1 cellular context compared by ENCODE assay signal in genomic region chr19:30448386-30449130, GRCh38.
TF ChIP-seq lines count a peak whose summit lies in the region.

No MANE protein-coding gene starts in this region.

TF ChIP-seq in GM23338, 12 proteins besides CTCF, POLR2A, EP300 and RAD21 (continued from another document):
- no peak for TF ChIP-seq ZNF462 (CRISPR knock-in tag; IDR thresholded peaks at IDR 0.05)
- TF ChIP-seq EZH2 (IDR thresholded peaks at IDR 0.05; ENCODE audit: low read depth, unreplicated experiment), result no peak
- no peak for TF ChIP-seq NANOG (IDR thresholded peaks at IDR 0.05; ENCODE audit: borderline replicate concordance)
- TF ChIP-seq REST (IDR thresholded peaks at IDR 0.05; ENCODE audit: unreplicated experiment), result no peak
